Comparison of ENCODE assay signal across 9 cellular contexts in the genomic region with DNA sequence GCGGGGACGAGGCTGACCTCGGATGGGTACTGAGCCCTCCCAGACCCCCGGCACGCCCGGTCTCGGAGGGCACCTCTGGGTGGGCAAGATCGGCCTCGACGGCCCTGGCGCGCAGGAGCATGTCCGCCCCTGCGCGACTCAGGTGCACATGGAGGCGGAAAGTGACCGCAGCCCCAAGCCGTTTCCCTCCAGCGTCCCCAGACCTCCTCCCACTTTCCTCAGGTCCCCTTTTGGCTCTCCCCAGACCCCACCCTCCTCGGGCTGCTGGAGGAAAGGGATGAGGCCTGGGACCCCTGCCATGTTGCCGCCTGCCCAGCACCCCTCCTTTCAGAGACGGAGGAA.
A peak's percentile ranks its signal among the peaks of the same experiment; 100 is the strongest.
DNase-seq lines count a peak whose midpoint lies in the region; ATAC-seq lines count a peak whose summit lies in the region.
"Had no signal": no experiment of that assay in that cellular context is flagged by ENCODE, and none has a peak within 500 bp of the region (broad histone marks: within the 10 kb centered on the region; RNA-seq: fewer than 3 reads in every experiment).

No MANE protein-coding gene starts in this region.

- H3K27me3 ChIP-seq in adipocyte (replicated peaks; ENCODE audit: control insufficient read depth, insufficient read depth, low read length) (no peaks in the 10 kb centered on the region), subcutaneous abdominal adipose tissue (ENCODE audit: control insufficient read depth in 5 of 5, insufficient read depth in 4 of 5, low read length in 5 of 5) (peaks cover 0 to 23% (median 17%) of the 10 kb centered on the region in 5 donors)

- H3K36me3 ChIP-seq in adipocyte (ENCODE audit: control insufficient read depth, insufficient read depth, low read length, severe bottlenecking) (peaks cover 2% of the 10 kb centered on the region), subcutaneous abdominal adipose tissue (ENCODE audit: control insufficient read depth in 5 of 5, insufficient read depth in 5 of 5, low read length in 5 of 5) (peaks cover 1 to 6% (median 2%) of the 10 kb centered on the region in 5 donors)

- no peak overlapping the region for H3K27ac Mint-ChIP-seq in T-helper 2 cell treated with Interferon-gamma antibody and Interleukin-4, amounts not matched to agents 5 μg/mL and 100 μg/mL, for 36 hours

- H3K27me3 Mint-ChIP-seq in T-helper 2 cell treated with Interferon-gamma antibody and Interleukin-4, amounts not matched to agents 5 μg/mL and 100 μg/mL, for 36 hours (ENCODE audit: low read depth) = peaks cover 9% of the 10 kb centered on the region

- H3K4me1 ChIP-seq in adipocyte (ENCODE audit: control insufficient read depth, insufficient read depth, low read length) (peaks cover 18% of the 10 kb centered on the region), subcutaneous abdominal adipose tissue (ENCODE audit: control insufficient read depth in 5 of 5, insufficient read depth in 5 of 5, low read length in 5 of 5) (peaks cover 2 to 35% (median 32%) of the 10 kb centered on the region in 5 donors)

- H3K9me3 Mint-ChIP-seq in T-helper 2 cell treated with Interferon-gamma antibody and Interleukin-4, amounts not matched to agents 5 μg/mL and 100 μg/mL, for 36 hours = no peaks in the 10 kb centered on the region

- no peak for DNase-seq in T-helper 2 cell treated with Interferon-gamma antibody and Interleukin-4, amounts not matched to agents 5 μg/mL and 100 μg/mL, for 36 hours (ENCODE audit: low spot score)
- DNase-seq in T-helper 2 cell (no peak), adipocyte (ENCODE audit: low read depth) (no peak), NCI-H82 (lab: John Stamatoyannopoulos, UW) (no peak)
- DNase-seq: 8988T had no signal

- H3K9me3 ChIP-seq in adipocyte (ENCODE audit: control insufficient read depth, low read length) (no peaks in the 10 kb centered on the region), iPS-18c (ENCODE audit: control insufficient read depth, insufficient read depth, low read length) (no peaks in the 10 kb centered on the region), subcutaneous abdominal adipose tissue (ENCODE audit: control insufficient read depth in 5 of 5, low read length in 5 of 5) (no peaks in the 10 kb centered on the region)

- ATAC-seq in GM21447 (IDR thresholded peaks at IDR 0.05; ENCODE audit: unreplicated experiment) = no peak
- no peak for ATAC-seq in GM21526 (IDR thresholded peaks at IDR 0.05; ENCODE audit: low FRiP score, unreplicated experiment)

- no peak overlapping the region for H3K27ac ChIP-seq in subcutaneous abdominal adipose tissue (ENCODE audit: low read depth, low read length)

- H3K4me3 ChIP-seq in adipocyte (ENCODE audit: low read length) (peak overlapping the region; percentile 65), iPS-18c (ENCODE audit: insufficient read depth, low read depth, low read length) (peak overlapping the region; percentile 47), subcutaneous abdominal adipose tissue (ENCODE audit: low read depth in 1 of 5, low read length in 5 of 5) (peak overlapping the region in 3 of 5 donors; percentile 44 to 57 (median 50))

- H3K4me1 Mint-ChIP-seq in T-helper 2 cell treated with Interferon-gamma antibody and Interleukin-4, amounts not matched to agents 5 μg/mL and 100 μg/mL, for 36 hours (ENCODE audit: low read depth) = peaks cover 12% of the 10 kb centered on the region

- H3K4me3 Mint-ChIP-seq in T-helper 2 cell treated with Interferon-gamma antibody and Interleukin-4, amounts not matched to agents 5 μg/mL and 100 μg/mL, for 36 hours = peak overlapping the region; percentile 59

- H3K9ac ChIP-seq in adipocyte (ENCODE audit: low read length) = no peak overlapping the region
- H3K9ac ChIP-seq in subcutaneous abdominal adipose tissue (ENCODE audit: low read length in 5 of 5) = peak overlapping the region in 2 of 5 donors; percentile 23 to 45

- peaks cover 2% of the 10 kb centered on the region for H3K36me3 Mint-ChIP-seq in T-helper 2 cell treated with Interferon-gamma antibody and Interleukin-4, amounts not matched to agents 5 μg/mL and 100 μg/mL, for 36 hours (ENCODE audit: low read depth)
